In the genomic region with DNA sequence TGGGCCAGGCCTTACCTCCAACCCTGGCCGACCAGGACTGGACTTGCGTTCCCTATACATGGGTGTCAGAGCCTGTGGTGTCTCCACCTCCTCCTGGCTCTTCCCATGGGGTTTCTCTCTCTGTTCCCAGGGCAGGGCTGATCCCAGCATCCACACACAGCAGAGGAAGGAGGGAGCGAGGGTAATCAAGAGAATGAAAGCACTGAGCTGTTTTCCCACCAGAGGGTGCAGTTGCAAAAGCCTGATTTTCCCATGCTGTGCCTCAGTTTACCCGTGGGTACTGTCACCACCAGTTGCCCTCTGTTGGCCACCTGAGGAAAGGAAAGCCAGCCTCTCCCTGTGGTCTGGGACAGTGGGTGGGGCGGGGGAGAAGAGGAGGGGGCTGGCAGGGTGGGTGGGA, we compare ENCODE assay signal across 14 cellular contexts.
"Had no signal": no experiment of that assay in that cellular context is flagged by ENCODE, and none has a peak within 500 bp of the region (broad histone marks: within the 10 kb centered on the region; RNA-seq: fewer than 3 reads in every experiment).

No MANE protein-coding gene starts in this region.

- ATAC-seq: activated CD4-positive, CD25-positive, alpha-beta regulatory T cell treated with anti-CD3 and anti-CD28 coated beads, Interleukin-2, amount 50 U/mL, for 24 hours had no signal

- H3K27ac ChIP-seq: ovary, vagina had no signal

- H3K9me3 ChIP-seq: ovary, vagina had no signal

- H3K27me3 ChIP-seq: ovary, vagina had no signal

- H3K4me3 ChIP-seq: ovary, vagina had no signal

- H3K27ac Mint-ChIP-seq: activated naive CD8-positive, alpha-beta T cell; nephron progenitor cell; stimulated activated naive CD8-positive, alpha-beta T cell treated with anti-CD3 and anti-CD28 coated beads, Interleukin-15, Interleukin-2, amounts not matched to agents 100 ng/mL and 50 ng/mL, for 24 hours; T-helper 2 cell treated with Interferon-gamma antibody and Interleukin-4, amounts not matched to agents 5 μg/mL and 100 μg/mL, for 36 hours had no signal

- H3K9me3 Mint-ChIP-seq: stimulated activated naive CD8-positive, alpha-beta T cell treated with anti-CD3 and anti-CD28 coated beads, Interleukin-15, Interleukin-2, amounts not matched to agents 100 ng/mL and 50 ng/mL, for 24 hours; T-helper 2 cell treated with Interferon-gamma antibody and Interleukin-4, amounts not matched to agents 5 μg/mL and 100 μg/mL, for 36 hours had no signal

- H3K36me3 ChIP-seq: ovary, vagina had no signal

- DNase-seq: activated effector memory CD4-positive, alpha-beta T cell treated with Interleukin-2 at 50 U/mL for 16 hours; activated T-cell treated with anti-CD3 and anti-CD28 coated beads, Interleukin-2, amount 50 U/mL, for 1 hour; cortex of kidney; effector memory CD4-positive, alpha-beta T cell; hippocampal formation; nephron progenitor cell; ovary; stimulated activated CD4-positive, alpha-beta T cell treated with anti-CD3 and anti-CD28 coated beads, Interleukin-15, amount 100 ng/mL, for 24 hours; stimulated activated CD4-positive, alpha-beta T cell treated with anti-CD3 and anti-CD28 coated beads, Interleukin-4, amount 100 ng/mL, for 24 hours had no signal

- H3K36me3 Mint-ChIP-seq: activated naive CD8-positive, alpha-beta T cell had no signal
